ENCODE assay signal across 8 cellular contexts in the genomic region with DNA sequence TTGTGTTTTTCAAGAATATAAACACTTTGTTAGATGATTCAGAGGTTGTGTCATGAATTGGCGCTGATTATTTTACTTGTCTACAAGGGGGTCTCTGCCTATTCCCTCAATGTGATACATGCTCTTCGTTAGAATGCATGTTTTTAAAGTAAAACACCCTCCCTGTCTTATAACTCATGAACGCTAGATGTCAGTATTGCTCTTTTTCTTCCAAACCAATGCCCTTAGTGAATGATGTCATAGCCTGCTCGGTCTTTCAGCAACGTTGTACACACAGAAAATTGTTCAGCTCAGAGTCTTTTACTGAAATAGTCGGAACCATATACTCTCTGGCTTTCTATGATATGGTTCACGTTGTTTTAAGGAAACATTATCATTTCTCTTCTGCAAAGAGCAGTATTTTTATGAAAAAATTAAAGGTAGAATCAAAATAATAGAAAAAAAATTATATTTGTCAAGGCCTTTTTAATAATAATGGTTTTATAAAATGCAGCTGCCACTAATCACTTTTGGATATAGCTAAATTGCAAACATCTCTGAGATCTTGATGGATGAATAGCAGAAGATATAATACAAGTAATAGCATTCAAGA.
DNase-seq lines count a peak whose midpoint lies in the region; ATAC-seq, FAIRE-seq and TF ChIP-seq lines count a peak whose summit lies in the region.

No MANE protein-coding gene starts in this region.

- H3K4me3 ChIP-seq in AG04450 (ENCODE audit: low read depth, low read length) (no peak overlapping the region), HFF-Myc (replicated peaks; ENCODE audit: low read depth, low read length) (no peak overlapping the region), H1 (ENCODE audit: extremely low read depth in 1 of 4, insufficient read depth in 2 of 4, low read depth in 3 of 4, low read length in 4 of 4) (no peak overlapping the region), mesendoderm (ENCODE audit: low read length) (no peak overlapping the region)

- H3K56ac ChIP-seq in H1 (replicated peaks; ENCODE audit: insufficient read length, low read depth, low read length) (no peak overlapping the region), mesendoderm (ENCODE audit: low read length) (no peak overlapping the region)

- H4K5ac ChIP-seq in H1 (ENCODE audit: insufficient read length, low read depth, low read length): no peak overlapping the region
- no peak overlapping the region for H4K5ac ChIP-seq in mesendoderm (ENCODE audit: low read length)

- no peak overlapping the region for H3K4me3 Mint-ChIP-seq in stimulated activated memory B cell treated with anti-CD40 and anti-IgM and Interleukin-4, amounts not matched to agents 10 μg/mL and 1 μg/mL and 100 μg/mL, for 72 hours

- H3K9ac ChIP-seq in H1 (replicated peaks in 1 of 4; ENCODE audit: extremely low read depth in 1 of 4, low read depth in 3 of 4, low read length in 3 of 4) (no peak overlapping the region), mesendoderm (ENCODE audit: low read length) (no peak overlapping the region)

- peak; percentile 91 to 94 for TF ChIP-seq RAD21 in H1 (IDR thresholded peaks at IDR 0.05 in 1 of 2, conservative IDR thresholded peaks at IDR 0.05 in 1 of 2; ENCODE audit: low read depth in 2 of 2, low read length in 2 of 2)

- POLR2A ChIA-PET in AG04450 (lab: Yijun Ruan, JAX) (no interaction called here), H1 (lab: Charles Lee; ENCODE audit: partially characterized antibody) (no interaction called here)

- DNase-seq in AG04450 (ENCODE audit: low read depth, low spot score) (peak; percentile 16), HFF-Myc (ENCODE audit: extremely low read depth, low read depth) (peak; percentile 66), LoVo (ENCODE audit: low spot score) (peak; percentile 81), RCC 7860 (ENCODE audit: low spot score) (peak; percentile 57), H1 (ENCODE audit: low read depth in 1 of 2, low spot score in 2 of 2) (peak in 1 of 2 experiments; percentile 5), mesendoderm (peak; percentile 73)

- TF ChIP-seq CTCF in AG04450 (IDR thresholded peaks at IDR 0.05; ENCODE audit: low read depth, low read length) (peak; percentile 71), GM12873 (IDR thresholded peaks at IDR 0.05; ENCODE audit: insufficient read depth, low read depth, low read length, missing control alignments) (peak; percentile 68), HFF-Myc (IDR thresholded peaks at IDR 0.05; ENCODE audit: low read depth, low read length, missing control alignments) (peak; percentile 60), H1 (IDR thresholded peaks at IDR 0.05; ENCODE audit: control extremely low read depth in 1 of 3, insufficient read depth in 1 of 3, low read depth in 1 of 3, low read length in 3 of 3) (peak in 2 of 3 experiments; percentile 67 to 70; a peak in 3 of 4 replicates)

- no peak overlapping the region for H2BK20ac ChIP-seq in H1 (ENCODE audit: low read length)

- no peak overlapping the region for H3K4ac ChIP-seq in H1 (replicated peaks; ENCODE audit: insufficient read length, low read depth, low read length)
- no peak overlapping the region for H3K4ac ChIP-seq in mesendoderm (ENCODE audit: low read depth, low read length)

- TF ChIP-seq POLR2A in H1 (IDR thresholded peaks at IDR 0.05; ENCODE audit: control extremely low read depth in 1 of 2, low read depth in 2 of 2, low read length in 2 of 2): no peak

- no peak overlapping the region for H2AFZ ChIP-seq in H1 (ENCODE audit: low read length)

- H3K27me3 Mint-ChIP-seq in stimulated activated memory B cell treated with anti-CD40 and anti-IgM and Interleukin-4, amounts not matched to agents 10 μg/mL and 1 μg/mL and 100 μg/mL, for 72 hours: no peaks in the 10 kb centered on the region

- H2BK5ac ChIP-seq in H1 (ENCODE audit: low read depth, low read length) (no peak overlapping the region), mesendoderm (ENCODE audit: low read length) (no peak overlapping the region)

- FAIRE-seq in RCC 7860 (lab: Jason Lieb, UNC): peak; percentile 72
- peak; percentile 66 for FAIRE-seq in H1 (lab: Jason Lieb, UNC)

- H3K4me1 ChIP-seq in H1 (replicated peaks in 1 of 4; ENCODE audit: control insufficient read depth in 3 of 4, insufficient read depth in 4 of 4, low read length in 3 of 4): no peaks in the 10 kb centered on the region
- no peaks in the 10 kb centered on the region for H3K4me1 ChIP-seq in mesendoderm (ENCODE audit: control insufficient read depth, low read depth, low read length)

- CTCF ChIA-PET in AG04450 (lab: Charles Lee): interaction anchor here (0.6 to 2.8 kb wide), 18 partner anchors 8 to 1988 kb away, joined by 3 to 59 read pairs (median 4); no protein-coding TSS in a partner anchor
- CTCF ChIA-PET in H1 (lab: Charles Lee; ENCODE audit: partially characterized antibody): interaction anchor here (0.6 to 3.5 kb wide), 25 partner anchors 9 to 1165 kb away, joined by 3 to 47 read pairs (median 4); no protein-coding TSS in a partner anchor

- H2BK120ac ChIP-seq in H1 (replicated peaks; ENCODE audit: low read depth, low read length) (no peak overlapping the region), mesendoderm (ENCODE audit: low read depth, low read length) (no peak overlapping the region)

- H3K9me3 ChIP-seq in AG04450 (ENCODE audit: control insufficient read depth, insufficient read depth, low read length) (no peaks in the 10 kb centered on the region), H1 (ENCODE audit: insufficient read depth in 2 of 2, low read depth in 1 of 2, low read length in 1 of 2) (no peaks in the 10 kb centered on the region)

- no peak overlapping the region for H3K27ac Mint-ChIP-seq in stimulated activated memory B cell treated with anti-CD40 and anti-IgM and Interleukin-4, amounts not matched to agents 10 μg/mL and 1 μg/mL and 100 μg/mL, for 72 hours

- H3K27me3 ChIP-seq in AG04450 (ENCODE audit: control insufficient read depth, insufficient read depth, low read length) (no peaks in the 10 kb centered on the region), H1 (replicated peaks in 1 of 4; ENCODE audit: control insufficient read depth in 3 of 4, extremely low read depth in 1 of 4, insufficient read depth in 3 of 4, low read length in 3 of 4) (no peaks in the 10 kb centered on the region), mesendoderm (ENCODE audit: insufficient read depth, low read length, poor library complexity) (no peaks in the 10 kb centered on the region)

- no peak overlapping the region for H3K18ac ChIP-seq in H1 (ENCODE audit: extremely low read depth, low read length)
- H3K18ac ChIP-seq in mesendoderm (ENCODE audit: low read length): no peak overlapping the region

- H3K4me2 ChIP-seq in H1 (ENCODE audit: insufficient read depth in 1 of 2, low read depth in 2 of 2, low read length in 2 of 2) (no peak overlapping the region), mesendoderm (ENCODE audit: low read length) (no peak overlapping the region)

- no peak overlapping the region for H3K23ac ChIP-seq in H1 (ENCODE audit: insufficient read length)
- no peak overlapping the region for H3K23ac ChIP-seq in mesendoderm (ENCODE audit: low read length)

- H3K27ac ChIP-seq in AG04450 (ENCODE audit: low read depth, low read length): no peak overlapping the region
- H3K27ac ChIP-seq in H1 (ENCODE audit: low read depth, low read length): no peak overlapping the region
- H3K27ac ChIP-seq in mesendoderm (ENCODE audit: low read depth, low read length): no peak overlapping the region

- H4K8ac ChIP-seq in H1 (ENCODE audit: extremely low read depth, insufficient read depth, low read length): no peak overlapping the region
- H4K8ac ChIP-seq in mesendoderm (ENCODE audit: low read depth, low read length): no peak overlapping the region

- TF ChIP-seq EP300 in H1 (IDR thresholded peaks at IDR 0.05; ENCODE audit: borderline replicate concordance in 1 of 2, low read depth in 2 of 2, low read length in 2 of 2): no peak

- no peaks in the 10 kb centered on the region for H3K9me3 Mint-ChIP-seq in stimulated activated memory B cell treated with anti-CD40 and anti-IgM and Interleukin-4, amounts not matched to agents 10 μg/mL and 1 μg/mL and 100 μg/mL, for 72 hours

- H3K36me3 ChIP-seq in H1 (ENCODE audit: control insufficient read depth in 2 of 4, insufficient read depth in 4 of 4, low read length in 3 of 4) (no peaks in the 10 kb centered on the region), mesendoderm (ENCODE audit: control insufficient read depth, insufficient read depth, low read length) (no peaks in the 10 kb centered on the region)

- H3K4me1 Mint-ChIP-seq in stimulated activated memory B cell treated with anti-CD40 and anti-IgM and Interleukin-4, amounts not matched to agents 10 μg/mL and 1 μg/mL and 100 μg/mL, for 72 hours: no peaks in the 10 kb centered on the region

- H3K14ac ChIP-seq in H1 (ENCODE audit: insufficient read length): no peak overlapping the region

- ATAC-seq in stimulated activated memory B cell treated with anti-CD40 and anti-IgM and Interleukin-4, amounts not matched to agents 10 μg/mL and 1 μg/mL and 100 μg/mL, for 72 hours: no peak

- H4K20me1 ChIP-seq in H1 (replicated peaks in 1 of 2; ENCODE audit: control insufficient read depth in 1 of 2, insufficient read depth in 2 of 2, low read length in 2 of 2): no peaks in the 10 kb centered on the region

- no peaks in the 10 kb centered on the region for H3K23me2 ChIP-seq in H1 (ENCODE audit: low read depth, low read length)

- H2AK5ac ChIP-seq in H1 (ENCODE audit: low read depth, low read length) (no peak overlapping the region), mesendoderm (ENCODE audit: low read length) (no peak overlapping the region)

- WGBS in H1 (ENCODE audit: extremely low coverage in 1 of 2, insufficient coverage in 1 of 2, insufficient read length in 1 of 2, insufficient replicate concordance in 2 of 2, low coverage in 1 of 2, low lambda C conversion rate in 2 of 2, missing lambda C conversion rate in 1 of 2), 2 experiments: 14% methylated on average over 7 of the region's 7 CpGs; no CpG with 5 or more reads in 1 of the 2 experiments
- no CpG with 5 or more reads among the region's 7 CpGs for WGBS in mesendoderm (ENCODE audit: extremely low coverage, insufficient coverage, low lambda C conversion rate)

- H3K79me1 ChIP-seq in H1 (ENCODE audit: low read depth, low read length): no peaks in the 10 kb centered on the region
- H3K79me1 ChIP-seq in mesendoderm (ENCODE audit: low read length): no peaks in the 10 kb centered on the region

- H2BK12ac ChIP-seq in H1 (ENCODE audit: low read depth, low read length): no peak overlapping the region

- H3K79me2 ChIP-seq in H1 (ENCODE audit: control insufficient read depth in 1 of 2, insufficient read depth in 2 of 2, low read length in 2 of 2) (no peaks in the 10 kb centered on the region), mesendoderm (ENCODE audit: control insufficient read depth, insufficient read depth, low read length) (no peaks in the 10 kb centered on the region)

- H2BK15ac ChIP-seq in H1 (ENCODE audit: low read length): no peak overlapping the region
- no peak overlapping the region for H2BK15ac ChIP-seq in mesendoderm (replicated peaks; ENCODE audit: low read depth)

- no peaks in the 10 kb centered on the region for H3K36me3 Mint-ChIP-seq in stimulated activated memory B cell treated with anti-CD40 and anti-IgM and Interleukin-4, amounts not matched to agents 10 μg/mL and 1 μg/mL and 100 μg/mL, for 72 hours

- no peak overlapping the region for H4K91ac ChIP-seq in H1 (replicated peaks; ENCODE audit: insufficient read length, low read length)

TF ChIP-seq in H1, 55 proteins besides CTCF, POLR2A, EP300 and RAD21 (continues in another document):
- TF ChIP-seq CEBPB (IDR thresholded peaks at IDR 0.05; ENCODE audit: low read depth, low read length): 0 out of 2 replicates have a peak, but pooled peaks have one; percentile 8
